Comparison of ENCODE assay signal across 8 cellular contexts in the genomic region with DNA sequence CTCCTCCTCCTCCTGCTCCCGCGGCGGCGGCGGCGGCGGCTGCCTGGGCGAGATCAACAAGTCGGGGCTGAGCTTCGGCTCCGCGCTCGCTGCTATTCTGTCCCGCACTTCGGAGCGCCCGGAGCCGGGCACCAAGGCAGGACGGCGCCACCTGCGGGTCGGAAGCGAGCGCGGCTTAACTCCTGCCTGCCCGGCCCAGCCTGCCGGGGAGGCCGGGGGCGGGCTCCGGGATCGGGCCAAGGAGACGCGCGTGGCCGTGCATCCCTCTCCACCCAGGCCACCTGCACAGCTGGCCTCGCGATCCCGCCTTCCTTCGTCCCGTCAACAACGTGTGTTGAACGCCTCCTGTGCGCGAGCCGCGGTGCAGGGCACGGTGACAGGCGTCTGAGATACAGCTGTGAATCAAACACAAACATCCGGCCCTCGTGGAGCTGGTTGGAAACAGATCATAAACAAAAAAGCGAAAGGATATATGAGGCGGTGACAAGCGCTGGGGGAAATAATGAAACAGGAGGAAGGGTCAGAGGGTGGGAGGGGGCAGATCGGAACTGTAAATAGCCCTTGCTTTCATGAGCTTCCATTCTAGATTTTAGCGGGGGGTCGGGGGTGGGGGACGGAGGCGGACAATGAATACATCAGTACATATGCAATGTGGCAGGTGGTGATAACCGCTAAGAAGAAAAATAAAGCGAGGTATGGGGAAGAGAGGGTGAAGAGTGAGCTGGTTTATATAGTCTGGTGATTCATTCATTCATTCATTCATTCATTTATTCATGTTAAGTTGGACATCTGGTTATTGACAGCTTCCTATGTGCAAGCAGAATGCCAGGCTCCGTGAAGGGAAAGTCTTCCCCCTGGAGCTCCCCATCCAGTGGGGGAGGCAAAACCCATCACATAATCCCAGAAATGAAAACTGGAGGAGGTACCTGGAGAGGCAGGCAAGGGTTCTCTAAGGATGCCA. TPM values are rescaled to one million over a fixed set of nuclear protein-coding genes. Genes with fewer than 3 reads are reported as not detected.
DNase-seq lines count a peak whose midpoint lies in the region; ATAC-seq and TF ChIP-seq lines count a peak whose summit lies in the region.

No MANE protein-coding gene starts in this region.

- H3K4me3 ChIP-seq in SJCRH30 (peak overlapping the region; percentile 52), thyroid gland (replicated peaks in 1 of 3) (peak overlapping the region in 1 of 3 donors; percentile 19)

- WGBS in thyroid gland, 2 donors = 3% methylated on average over 23 of the region's 61 CpGs

- H3K36me3 Mint-ChIP-seq in activated naive CD4-positive, alpha-beta T cell treated with anti-CD3 and anti-CD28 coated beads, Interleukin-2, amount 50 U/mL, for 72 hours = peaks cover 5% of the 10 kb centered on the region in 2 donors

- H3K27me3 ChIP-seq in SJCRH30 = peaks cover 7% of the 10 kb centered on the region
- peaks cover 8% of the 10 kb centered on the region for H3K27me3 ChIP-seq in thyroid gland

- peak; percentile 94 to 97 for ATAC-seq in activated naive CD4-positive, alpha-beta T cell treated with anti-CD3 and anti-CD28 coated beads, Interleukin-2, amount 50 U/mL, for 72 hours
- ATAC-seq in omental fat pad (ENCODE audit: low FRiP score) (peak; percentile 94), HG02840 (IDR thresholded peaks at IDR 0.05; ENCODE audit: low FRiP score, unreplicated experiment) (no peak)

- peaks cover 4 to 5% of the 10 kb centered on the region in 2 donors for H3K9me3 Mint-ChIP-seq in activated naive CD4-positive, alpha-beta T cell treated with anti-CD3 and anti-CD28 coated beads, Interleukin-2, amount 50 U/mL, for 72 hours

- H3K27ac ChIP-seq in SJCRH30 (no peak overlapping the region), thyroid gland (no peak overlapping the region)

- DNase-seq in DMS79 treated with DMSO at 0.1 percent for 48 hours (lab: John Stamatoyannopoulos, UW) = peak; percentile 71
- peak; percentile 78 for DNase-seq in M059J (ENCODE audit: low read depth)
- peak; percentile 89 to 90 for DNase-seq in SJCRH30
- peak; percentile 63 to 80 for DNase-seq in activated naive CD4-positive, alpha-beta T cell treated with anti-CD3 and anti-CD28 coated beads, Interleukin-2, amount 50 U/mL, for 72 hours (ENCODE audit: low spot score in 2 of 2)
- peak; percentile 47 for DNase-seq in globus pallidus (ENCODE audit: low spot score)
- DNase-seq in omental fat pad (ENCODE audit: low spot score) = peak; percentile 56
- peak; percentile 70 to 75 for DNase-seq in thyroid gland

- H3K4me1 ChIP-seq in SJCRH30 = peaks cover 5% of the 10 kb centered on the region
- peaks cover 13 to 22% of the 10 kb centered on the region in 2 donors for H3K4me1 ChIP-seq in thyroid gland

- H3K27ac Mint-ChIP-seq in activated naive CD4-positive, alpha-beta T cell treated with anti-CD3 and anti-CD28 coated beads, Interleukin-2, amount 50 U/mL, for 72 hours = no peak overlapping the region

- intact Hi-C loops in thyroid gland (cut with DNase I) = loop anchor here (2.0 to 10.0 kb wide), 2 partner anchors 150 to 240 kb away; no protein-coding TSS in a partner anchor

- H3K36me3 ChIP-seq in SJCRH30 (no peaks in the 10 kb centered on the region), thyroid gland (no peaks in the 10 kb centered on the region)

- peak in 1 of 2 donors; percentile 15 for TF ChIP-seq POLR2A in thyroid gland (IDR thresholded peaks at IDR 0.05)

- TF ChIP-seq CTCF in omental fat pad (IDR thresholded peaks at IDR 0.05) (peak in 1 of 3 donors; percentile 65), thyroid gland (IDR thresholded peaks at IDR 0.05) (peak; percentile 17 to 70 (median 64))

- H3K9me3 ChIP-seq in SJCRH30 (replicated peaks) (no peaks in the 10 kb centered on the region), thyroid gland (no peaks in the 10 kb centered on the region)

RNA-seq across cellular contexts. Expression of a gene that starts 2.0 kb away (rescaled TPM):
- not detected in 2 replicates for total RNA-seq in M059J (2014; rRNA removed; shearing (Covaris generic))
- 0.10 and 0.30 TPM in 2 replicates for total RNA-seq in SJCRH30 (2014; rRNA removed; shearing (Covaris generic))
- total RNA-seq in activated naive CD4-positive, alpha-beta T cell treated with anti-CD3 and anti-CD28 coated beads, Interleukin-2, amount 50 U/mL, for 72 hours = not detected
- 10 to 100 TPM; 15.0 to 34.4 (median 22.9) TPM for total RNA-seq in omental fat pad
- total RNA-seq in thyroid gland = under 1 TPM; 0.34 to 0.54 (median 0.47) TPM

Comparison
In these comparisons a context has a peak if more than half of its experiments do, and no peak if none do; other contexts are left out.
1. RNA of a gene that starts 2.0 kb away (total RNA-seq): 15.0 to 34.4 TPM in omental fat pad; 0.34 to 0.54 TPM in thyroid gland, 0.10 to 0.30 TPM in SJCRH30, not detected in activated naive CD4-positive, alpha-beta T cell treated with anti-CD3 and anti-CD28 coated beads, Interleukin-2, amount 50 U/mL, for 72 hours and not detected in M059J; every median in the first group is over 10 times any median in the second.
2. Peak in every context shown above with its lines, with median percentiles within 50 percentile points of each other: DNase-seq.